In genomic region chr3:170949211-170949610, GRCh38 we compare ENCODE assay signal across 37 cellular contexts. TPM values are rescaled to one million over a fixed set of nuclear protein-coding genes. Genes with fewer than 3 reads are reported as not detected.
DNase-seq lines count a peak whose midpoint lies in the region; ATAC-seq, FAIRE-seq and TF ChIP-seq lines count a peak whose summit lies in the region.
"Had no signal": no experiment of that assay in that cellular context is flagged by ENCODE, and none has a peak within 500 bp of the region (broad histone marks: within the 10 kb centered on the region; RNA-seq: fewer than 3 reads in every experiment).

No MANE protein-coding gene starts in this region.

- no peaks in the 10 kb centered on the region for H3K27me3 Mint-ChIP-seq in neural progenitor cell (ENCODE audit: insufficient read depth, low read depth)

- H3K18ac ChIP-seq in mesenchymal stem cell (ENCODE audit: low read depth in 1 of 2, low read length in 2 of 2) = no peak overlapping the region

- H4K20me1 ChIP-seq in HepG2 (ENCODE audit: insufficient read depth, low read length) = no peaks in the 10 kb centered on the region
- H4K20me1 ChIP-seq in neural progenitor cell (ENCODE audit: low read depth) = no peaks in the 10 kb centered on the region
- H4K20me1 ChIP-seq: BLaER1; BLaER1 treated with 17β-estradiol and CSF1 and Interleukin-3, amounts not matched to agents 10 nM and 100 nM had no signal

- no peak overlapping the region for H4K91ac ChIP-seq in mesenchymal stem cell (ENCODE audit: low read length)

- ATAC-seq in HepG2 = no peak
- ATAC-seq in left lobe of liver = peak; percentile 79
- peak; percentile 73 to 91 (median 86) for ATAC-seq in right lobe of liver
- ATAC-seq: A549; CD8-positive, alpha-beta T cell had no signal

- no peak overlapping the region for H3K27ac Mint-ChIP-seq in neural progenitor cell
- H3K27ac Mint-ChIP-seq: B cell; CD14-positive monocyte; CD4-positive, alpha-beta memory T cell; CD4-positive, alpha-beta T cell; CD4-positive, CD25-positive, alpha-beta regulatory T cell; CD8-positive, alpha-beta memory T cell; CD8-positive, alpha-beta T cell had no signal

- no peak overlapping the region for H2BK12ac ChIP-seq in mesenchymal stem cell (ENCODE audit: low read length in 2 of 2)

- H3K79me2 ChIP-seq in HepG2 (ENCODE audit: insufficient read depth, low read length) (no peaks in the 10 kb centered on the region), neural progenitor cell (ENCODE audit: low read depth) (no peaks in the 10 kb centered on the region)

- TF ChIP-seq EP300 in HepG2 (IDR thresholded peaks at IDR 0.05; ENCODE audit: low read depth in 2 of 2, low read length in 2 of 2) (no peak), HepG2 (CRISPR knock-in tag; IDR thresholded peaks at IDR 0.05; ENCODE audit: borderline replicate concordance) (no peak)

- H3K9me3 Mint-ChIP-seq in neural progenitor cell = peaks cover 14% of the 10 kb centered on the region
- H3K9me3 Mint-ChIP-seq: CD4-positive, alpha-beta memory T cell; CD4-positive, alpha-beta T cell; CD8-positive, alpha-beta T cell had no signal

- CTCF ChIA-PET in HepG2 (lab: Yijun Ruan, JAX; ENCODE audit: low intra/inter-chr PET ratio, low total read pairs) = no interaction called here

- no peaks in the 10 kb centered on the region for H3F3A ChIP-seq in neural progenitor cell (ENCODE audit: low read depth)

- H3K4me3 Mint-ChIP-seq in neural progenitor cell = no peak overlapping the region
- H3K4me3 Mint-ChIP-seq: B cell; CD14-positive monocyte; CD4-positive, alpha-beta memory T cell; CD4-positive, alpha-beta T cell; CD4-positive, CD25-positive, alpha-beta regulatory T cell; CD8-positive, alpha-beta memory T cell; CD8-positive, alpha-beta T cell had no signal

- no TSS peak for BruUV-seq in HepG2 (replicated peaks; lab: Mats Ljungman, UMichigan)

- DNase-seq in HepG2 (ENCODE audit: low spot score) (no peak), left lobe of liver (ENCODE audit: low spot score) (no peak), right lobe of liver (no peak), mesenchymal stem cell (no peak), NCI-H524 treated with DMSO at 0.1 percent for 48 hours (lab: John Stamatoyannopoulos, UW) (no peak), neural progenitor cell (ENCODE audit: low spot score) (no peak)
- DNase-seq: 8988T; ACHN; AML-193; BE2C; C1 segment of cervical spinal cord; Caco-2; Calu3; CD4-positive, alpha-beta memory T cell; CD4-positive, alpha-beta T cell; CD4-positive, CD25-positive, alpha-beta regulatory T cell; CD8-positive, alpha-beta memory T cell; CD8-positive, alpha-beta T cell; COR-L47; DMS 273 treated with DMSO at 0.1 percent for 48 hours; DMS153; DMS53; DMS79; DMS79 treated with DMSO at 0.1 percent for 48 hours; DND-41; EL had no signal

- no peak overlapping the region for H3K4me3 ChIP-seq in liver (ENCODE audit: low read depth in 1 of 3, low read length in 3 of 3)
- H3K4me3 ChIP-seq in HepG2 (replicated peaks in 1 of 3; ENCODE audit: insufficient read depth in 1 of 3, low read depth in 2 of 3, low read length in 3 of 3) = no peak overlapping the region
- H3K4me3 ChIP-seq in right lobe of liver = no peak overlapping the region
- no peak overlapping the region for H3K4me3 ChIP-seq in mesenchymal stem cell (ENCODE audit: insufficient read depth in 1 of 2, low read depth in 1 of 2, low read length in 2 of 2)
- no peak overlapping the region for H3K4me3 ChIP-seq in neural progenitor cell
- H3K4me3 ChIP-seq: A549; BLaER1; BLaER1 treated with 17β-estradiol and CSF1 and Interleukin-3, amounts not matched to agents 10 nM and 100 nM had no signal

- intact Hi-C loops in HepG2 (cut with micrococcal nuclease; ENCODE audit: unreplicated experiment) (no loop called here), right lobe of liver (cut with DNase I) (no loop called here)

- no peaks in the 10 kb centered on the region for H3K9me3 ChIP-seq in liver (ENCODE audit: control insufficient read depth in 4 of 4, low read length in 3 of 4)
- no peaks in the 10 kb centered on the region for H3K9me3 ChIP-seq in HepG2 (ENCODE audit: low read length)
- no peaks in the 10 kb centered on the region for H3K9me3 ChIP-seq in right lobe of liver
- H3K9me3 ChIP-seq in mesenchymal stem cell (ENCODE audit: control insufficient read depth, low read length) = no peaks in the 10 kb centered on the region
- H3K9me3 ChIP-seq in neural progenitor cell (ENCODE audit: low read depth) = no peaks in the 10 kb centered on the region
- H3K9me3 ChIP-seq: A549, BE2C had no signal

- H3K27me3 ChIP-seq in liver (ENCODE audit: control insufficient read depth in 4 of 4, insufficient read depth in 4 of 4, low read length in 3 of 4) (no peaks in the 10 kb centered on the region), HepG2 (ENCODE audit: control insufficient read depth in 1 of 2, insufficient read depth in 2 of 2, low read length in 2 of 2) (0 out of 5 replicates have a peak, but pooled peaks cover 0 to 8% of the 10 kb centered on the region in 2 experiments), right lobe of liver (no peaks in the 10 kb centered on the region), mesenchymal stem cell (ENCODE audit: control insufficient read depth in 1 of 2, insufficient read depth in 1 of 2, low read length in 2 of 2) (peaks cover 0 to 5% of the 10 kb centered on the region in 2 experiments), neural progenitor cell (no peaks in the 10 kb centered on the region)
- H3K27me3 ChIP-seq: BE2C; BLaER1; BLaER1 treated with 17β-estradiol and CSF1 and Interleukin-3, amounts not matched to agents 10 nM and 100 nM had no signal

- no peak overlapping the region for H2AFZ ChIP-seq in HepG2 (ENCODE audit: low read length)
- no peak overlapping the region for H2AFZ ChIP-seq in mesenchymal stem cell (ENCODE audit: low read depth, low read length)
- H2AFZ ChIP-seq in neural progenitor cell (replicated peaks) = no peak overlapping the region

- WGBS in liver = 32% methylated on average over 2 of the region's 2 CpGs
- 10% methylated on average over 2 of the region's 2 CpGs for WGBS in HepG2 (ENCODE audit: low lambda C conversion rate)
- WGBS in right lobe of liver (ENCODE audit: insufficient coverage, low coverage, low lambda C conversion rate, missing lambda C conversion rate) = 29% methylated on average over 2 of the region's 2 CpGs
- WGBS in mesenchymal stem cell = 84% methylated on average over 1 of the region's 2 CpGs

- H4K8ac ChIP-seq in mesenchymal stem cell (ENCODE audit: low read length) = no peak overlapping the region

- H2BK15ac ChIP-seq in mesenchymal stem cell (ENCODE audit: low read depth, poor library complexity, severe bottlenecking) = no peak overlapping the region

- no peak overlapping the region for H3K4ac ChIP-seq in mesenchymal stem cell (ENCODE audit: low read depth in 1 of 2, low read length in 2 of 2)

- H3K14ac ChIP-seq in mesenchymal stem cell (ENCODE audit: low read length in 2 of 2) = no peak overlapping the region

- no peaks in the 10 kb centered on the region for H3K79me1 ChIP-seq in mesenchymal stem cell (replicated peaks; ENCODE audit: low read length, poor library complexity, severe bottlenecking)

- no peak overlapping the region for H2AK5ac ChIP-seq in mesenchymal stem cell (ENCODE audit: low read length, severe bottlenecking)

- no peak overlapping the region for H2BK120ac ChIP-seq in mesenchymal stem cell (ENCODE audit: low read depth, low read length)

- TF ChIP-seq RAD21 in liver (IDR thresholded peaks at IDR 0.05) (peak in 1 of 2 donors; percentile 14), HepG2 (CRISPR knock-in tag; IDR thresholded peaks at IDR 0.05) (no peak)

- H3K4me2 ChIP-seq in HepG2 (ENCODE audit: low read depth, low read length) = no peak overlapping the region
- H3K4me2 ChIP-seq in mesenchymal stem cell (ENCODE audit: low read length, poor library complexity, severe bottlenecking) = no peak overlapping the region
- no peak overlapping the region for H3K4me2 ChIP-seq in neural progenitor cell
- H3K4me2 ChIP-seq: A549; BLaER1; BLaER1 treated with 17β-estradiol and CSF1 and Interleukin-3, amounts not matched to agents 10 nM and 100 nM had no signal

- no peak for TF ChIP-seq POLR2A in HepG2 (IDR thresholded peaks at IDR 0.05; ENCODE audit: insufficient read depth in 1 of 2, low read depth in 2 of 2, low read length in 2 of 2)
- TF ChIP-seq POLR2A in right lobe of liver (IDR thresholded peaks at IDR 0.05) = no peak

- POLR2A ChIA-PET in HepG2 (lab: Yijun Ruan, JAX) = no interaction called here

- H3K9ac ChIP-seq in liver (ENCODE audit: low read depth in 1 of 2, low read length in 2 of 2) (no peak overlapping the region), HepG2 (ENCODE audit: insufficient read depth, low read depth, low read length) (no peak overlapping the region), mesenchymal stem cell (ENCODE audit: low read length) (no peak overlapping the region), neural progenitor cell (no peak overlapping the region)
- H3K9ac ChIP-seq: BLaER1; BLaER1 treated with 17β-estradiol and CSF1 and Interleukin-3, amounts not matched to agents 10 nM and 100 nM had no signal

- no peak for FAIRE-seq in HepG2 (lab: Jason Lieb, UNC)
- FAIRE-seq: A204.1, A549, D721Med had no signal

- H3K36me3 Mint-ChIP-seq in neural progenitor cell = no peaks in the 10 kb centered on the region
- H3K36me3 Mint-ChIP-seq: CD14-positive monocyte; CD4-positive, alpha-beta memory T cell; CD4-positive, CD25-positive, alpha-beta regulatory T cell; CD8-positive, alpha-beta T cell had no signal

- H2BK5ac ChIP-seq in mesenchymal stem cell (ENCODE audit: low read depth, low read length, poor library complexity, severe bottlenecking) = no peak overlapping the region

- H3K36me3 ChIP-seq in liver (ENCODE audit: control insufficient read depth in 4 of 4, insufficient read depth in 3 of 4, low read depth in 1 of 4, low read length in 3 of 4) (no peaks in the 10 kb centered on the region), HepG2 (replicated peaks in 1 of 2; ENCODE audit: control insufficient read depth in 1 of 2, insufficient read depth in 2 of 2, low read length in 2 of 2) (no peaks in the 10 kb centered on the region), right lobe of liver (no peaks in the 10 kb centered on the region), mesenchymal stem cell (ENCODE audit: control insufficient read depth in 1 of 2, insufficient read depth in 2 of 2, low read depth in 1 of 2, low read length in 2 of 2) (no peaks in the 10 kb centered on the region), neural progenitor cell (no peaks in the 10 kb centered on the region)
- H3K36me3 ChIP-seq: BE2C; BLaER1; BLaER1 treated with 17β-estradiol and CSF1 and Interleukin-3, amounts not matched to agents 10 nM and 100 nM had no signal

- in situ Hi-C loops in HepG2 (cut with HindIII; ENCODE audit: extremely low pct_ligation_motif_present, low pct_unique_long_range_greater_than_20kb) = no loop called here

- no peaks in the 10 kb centered on the region for H3K4me1 Mint-ChIP-seq in neural progenitor cell
- H3K4me1 Mint-ChIP-seq: B cell; CD14-positive monocyte; CD4-positive, alpha-beta memory T cell; CD4-positive, CD25-positive, alpha-beta regulatory T cell; CD8-positive, alpha-beta memory T cell had no signal

- peaks cover 0 to 9% (median 4%) of the 10 kb centered on the region in 4 donors for H3K4me1 ChIP-seq in liver (ENCODE audit: control insufficient read depth in 4 of 4, insufficient read depth in 4 of 4, low read length in 3 of 4)
- no peaks in the 10 kb centered on the region for H3K4me1 ChIP-seq in HepG2 (ENCODE audit: insufficient read depth, low read length)
- peaks cover 0 to 14% (median 4%) of the 10 kb centered on the region in 4 donors for H3K4me1 ChIP-seq in right lobe of liver
- peaks cover 3% of the 10 kb centered on the region for H3K4me1 ChIP-seq in mesenchymal stem cell (ENCODE audit: control insufficient read depth, insufficient read depth, low read depth, low read length)
- no peaks in the 10 kb centered on the region for H3K4me1 ChIP-seq in neural progenitor cell
- H3K4me1 ChIP-seq: A549; BE2C; BLaER1; BLaER1 treated with 17β-estradiol and CSF1 and Interleukin-3, amounts not matched to agents 10 nM and 100 nM; Caco-2 had no signal

- no peak overlapping the region for H3K23ac ChIP-seq in mesenchymal stem cell (ENCODE audit: low read length in 2 of 2)

- no peak overlapping the region for H3K27ac ChIP-seq in liver (ENCODE audit: low read depth in 1 of 2, low read length in 2 of 2)
- no peak overlapping the region for H3K27ac ChIP-seq in HepG2 (ENCODE audit: extremely low read length, insufficient read depth, low read length)
- peak overlapping the region; percentile 45 for H3K27ac ChIP-seq in VCaP
- no peak overlapping the region for H3K27ac ChIP-seq in right lobe of liver
- no peak overlapping the region for H3K27ac ChIP-seq in mesenchymal stem cell (ENCODE audit: low read length, poor library complexity, severe bottlenecking)
- H3K27ac ChIP-seq in neural progenitor cell = no peak overlapping the region
- H3K27ac ChIP-seq: 22Rv1; A549; BLaER1; BLaER1 treated with 17β-estradiol and CSF1 and Interleukin-3, amounts not matched to agents 10 nM and 100 nM; C4-2B had no signal

- TF ChIP-seq CTCF in liver (IDR thresholded peaks at IDR 0.05; ENCODE audit: low read depth, low read length, missing input control) (no peak), HepG2 (CRISPR knock-in tag; IDR thresholded peaks at IDR 0.05) (no peak), VCaP (conservative IDR thresholded peaks at IDR 0.05) (no peak), right lobe of liver (IDR thresholded peaks at IDR 0.05) (no peak), neural progenitor cell (IDR thresholded peaks at IDR 0.05) (no peak)

RNA-seq across cellular contexts. Expression of gene EIF5A2, which starts 40.8 kb away (rescaled TPM):
- total RNA-seq in liver (1 to 10 TPM; 1.6 to 2.1 TPM), HepG2 (2016; rRNA removed; fragmentation: Illumina TruSeq; extraction: Trizol) (9.4 and 17.1 TPM in 2 replicates), left lobe of liver (1.6 TPM), right lobe of liver (1 to 10 TPM in 5 of 6 experiments, under 1 TPM in 1; 0.79 to 4.1 (median 2.5) TPM), neural progenitor cell (ENCODE audit: low replicate concordance) (6.6 and 8.4 TPM in 2 replicates)
- polyA plus RNA-seq in liver (1 to 10 TPM; 1.8 to 2.4 TPM), HepG2 (2011; rRNA removed) (3.5 and 4.7 TPM in 2 replicates)
- 4.8 and 6.7 TPM in 2 replicates for total RNA-seq in HepG2 (2016; cell fraction: cytosol; rRNA removed; fragmentation: Illumina TruSeq; extraction: Trizol; ENCODE audit: low read depth)
- total RNA-seq in HepG2 (2016; cell fraction: insoluble cytoplasmic fraction; rRNA removed; fragmentation: Illumina TruSeq; extraction: Trizol) = 10.2 and 16.1 TPM in 2 replicates
- total RNA-seq in HepG2 (2016; cell fraction: membrane; rRNA removed; fragmentation: Illumina TruSeq; extraction: Trizol) = 10.1 and 11.5 TPM in 2 replicates
- total RNA-seq in HepG2 (2016; cell fraction: nucleus; rRNA removed; fragmentation: Illumina TruSeq; extraction: Trizol) = 1.7 and 4.2 TPM in 2 replicates
- 2.7 and 2.9 TPM in 2 replicates for polyA plus RNA-seq in HepG2 (2011; cell fraction: cytosol; rRNA removed)
- polyA plus RNA-seq in HepG2 (2011; cell fraction: nucleus; rRNA removed) = 0.97 and 1.3 TPM in 2 replicates
- polyA plus RNA-seq in HepG2 (2012) = 3.9 and 4.9 TPM in 2 replicates
- polyA plus RNA-seq in HepG2 (2016; cell fraction: cytosol; fragmentation: Illumina TruSeq; extraction: Trizol; ENCODE audit: low read depth) = 6.6 and 7.3 TPM in 2 replicates
- 11.9 and 12.3 TPM in 2 replicates for polyA plus RNA-seq in HepG2 (2016; cell fraction: insoluble cytoplasmic fraction; fragmentation: Illumina TruSeq; extraction: Trizol; ENCODE audit: low read depth)
- 6.7 and 7.0 TPM in 2 replicates for polyA plus RNA-seq in HepG2 (2016; cell fraction: membrane; fragmentation: Illumina TruSeq; extraction: Trizol; ENCODE audit: low read depth)
- 7.2 and 8.5 TPM in 2 replicates for polyA plus RNA-seq in HepG2 (2016; cell fraction: nucleus; fragmentation: Illumina TruSeq; extraction: Trizol; ENCODE audit: insufficient read depth, low read depth)
- polyA minus RNA-seq in HepG2 (2011; rRNA and poly(A)+ RNA removed; ENCODE audit: low replicate concordance) = 4.2 and 9.9 TPM in 2 replicates
- 1.7 and 2.8 TPM in 2 replicates for polyA minus RNA-seq in HepG2 (2011; cell fraction: cytosol; rRNA and poly(A)+ RNA removed)
- 3.9 and 4.7 TPM in 2 replicates for polyA minus RNA-seq in HepG2 (2011; cell fraction: nucleus; rRNA and poly(A)+ RNA removed)
- polyA plus RNA-seq in mesenchymal stem cell (2013, experiment 1 of 2) = 7.9 TPM
- 10.5 TPM for polyA plus RNA-seq in mesenchymal stem cell (2013, experiment 2 of 2)
